Comparison of ENCODE assay signal across 17 cellular contexts in the genomic region with DNA sequence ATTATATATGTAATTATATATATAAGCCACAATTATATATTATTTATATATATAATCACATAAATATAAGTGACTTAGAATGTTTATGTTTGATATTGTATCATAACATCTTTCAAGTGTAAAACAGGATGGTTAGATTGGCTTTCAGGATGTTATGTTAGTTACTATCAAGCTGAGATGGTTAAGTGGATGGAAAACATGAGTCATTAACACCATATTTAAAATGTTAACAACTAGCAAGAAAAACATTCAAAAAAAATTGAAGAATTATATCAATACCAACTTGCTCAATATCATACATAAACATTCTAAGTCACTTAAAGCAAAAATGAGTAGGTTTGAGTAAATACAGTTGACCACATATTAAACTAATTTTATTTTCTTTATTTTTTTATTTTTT. TPM values are rescaled to one million over a fixed set of nuclear protein-coding genes. Genes with fewer than 3 reads are reported as not detected.
DNase-seq lines count a peak whose midpoint lies in the region; ATAC-seq and TF ChIP-seq lines count a peak whose summit lies in the region.
"Had no signal": no experiment of that assay in that cellular context is flagged by ENCODE, and none has a peak within 500 bp of the region (broad histone marks: within the 10 kb centered on the region; RNA-seq: fewer than 3 reads in every experiment).

No MANE protein-coding gene starts in this region.

- no peak for ATAC-seq in HG03139 (IDR thresholded peaks at IDR 0.05; ENCODE audit: unreplicated experiment)
- ATAC-seq: Right ventricle myocardium inferior had no signal

- H3K27ac ChIP-seq in ACC112 (ENCODE audit: low read depth, low read length), result peak overlapping the region; percentile 97
- H3K27ac ChIP-seq in substantia nigra (ENCODE audit: low read depth, low read length, poor library complexity, severe bottlenecking), result no peak overlapping the region
- H3K27ac ChIP-seq: dorsolateral prefrontal cortex, tibial nerve had no signal

- no peaks in the 10 kb centered on the region for H3K27me3 ChIP-seq in ACC112 (ENCODE audit: insufficient read depth, low read length)
- H3K27me3 ChIP-seq: dorsolateral prefrontal cortex, MG63, tibial nerve had no signal

- H3K4me1 ChIP-seq in ACC112 (ENCODE audit: control insufficient read depth, insufficient read depth, low read length, unreplicated experiment), result peaks cover 24% of the 10 kb centered on the region
- H3K4me1 ChIP-seq: tibial nerve had no signal

- no peak for TF ChIP-seq POLR2A in NB4 (IDR thresholded peaks at IDR 0.05; ENCODE audit: extremely low read depth, insufficient read length)

- TF ChIP-seq CTCF in NB4 (IDR thresholded peaks at IDR 0.05; ENCODE audit: low read depth, low read length), result no peak
- no peak for TF ChIP-seq CTCF in cardiac fibroblast (IDR thresholded peaks at IDR 0.05; ENCODE audit: low read depth, low read length)

- peak; percentile 32 for DNase-seq in NB4 (ENCODE audit: low read depth)
- DNase-seq in cardiac fibroblast (ENCODE audit: low read depth in 2 of 2), result peak; percentile 62 to 67
- DNase-seq in glomerular endothelial cell (ENCODE audit: extremely low read depth, low read depth, low spot score), result peak; percentile 44
- no peak for DNase-seq in substantia nigra (lab: John Stamatoyannopoulos, UW)
- DNase-seq in NCI-H146 treated with DMSO at 0.1 percent for 48 hours (lab: John Stamatoyannopoulos, UW; ENCODE audit: unreplicated experiment), result no peak
- DNase-seq in superior temporal gyrus (ENCODE audit: extremely low spot score), result no peak
- DNase-seq: ACHN; activated CD4-positive, alpha-beta memory T cell treated with anti-CD3 and anti-CD28 coated beads for 36 hours; activated T-cell treated with anti-CD3 and anti-CD28 coated beads, Interleukin-2, amount 50 U/mL, for 24 hours; dorsolateral prefrontal cortex; MG63; NCI-H1694 treated with DMSO at 0.1 percent for 48 hours; stimulated activated naive B cell treated with anti-CD40 and anti-IgM and Interleukin-4, amounts not matched to agents 10 μg/mL and 1 μg/mL and 100 μg/mL, for 72 hours had no signal

- H3K36me3 ChIP-seq in ACC112 (ENCODE audit: insufficient read depth, low read length), result no peaks in the 10 kb centered on the region
- H3K36me3 ChIP-seq: MG63, tibial nerve had no signal

- no peak overlapping the region for H3K4me3 ChIP-seq in ACC112 (ENCODE audit: low read depth, low read length)
- no peak overlapping the region for H3K4me3 ChIP-seq in NB4 (ENCODE audit: low read depth, low read length)
- no peak overlapping the region for H3K4me3 ChIP-seq in cardiac fibroblast (replicated peaks in 1 of 2; ENCODE audit: low read depth in 2 of 2, low read length in 2 of 2)
- H3K4me3 ChIP-seq: dorsolateral prefrontal cortex, MG63, tibial nerve had no signal

- H2AFZ ChIP-seq in ACC112 (ENCODE audit: low read length, unreplicated experiment), result no peak overlapping the region

- H3K79me2 ChIP-seq in ACC112 (ENCODE audit: control insufficient read depth, insufficient read depth, low read length, unreplicated experiment), result no peaks in the 10 kb centered on the region

RNA-seq across cellular contexts. Expression of a gene that starts 21.8 kb away (rescaled TPM):
- total RNA-seq in glomerular endothelial cell, result 0.15 and 0.99 TPM in 2 replicates

Comparison
In these comparisons a context has a peak if more than half of its experiments do, and no peak if none do; other contexts are left out.
1. DNase-seq: peak in NB4 (single experiment), cardiac fibroblast (2 of 2) and glomerular endothelial cell (single experiment); none in substantia nigra (0 of 49), NCI-H146 treated with DMSO at 0.1 percent for 48 hours (single experiment) and superior temporal gyrus (single experiment).